In genomic region chr12:26331960-26332359, GRCh38 we compare ENCODE assay signal across 32 cellular contexts.
DNase-seq lines count a peak whose midpoint lies in the region; ATAC-seq, FAIRE-seq and TF ChIP-seq lines count a peak whose summit lies in the region.
"Had no signal": no experiment of that assay in that cellular context is flagged by ENCODE, and none has a peak within 500 bp of the region (broad histone marks: within the 10 kb centered on the region; RNA-seq: fewer than 3 reads in every experiment).

No MANE protein-coding gene starts in this region.

- H3K4me1 ChIP-seq in GM12878 (ENCODE audit: control insufficient read depth, insufficient read depth, low read length) = peaks cover 5% of the 10 kb centered on the region
- H3K4me1 ChIP-seq: neural progenitor cell, parathyroid adenoma, SJCRH30, stomach had no signal

- no peaks in the 10 kb centered on the region; the same call in 2 of the 3 replicates for H3K9me3 ChIP-seq in GM12878 (replicated peaks; ENCODE audit: control insufficient read depth, insufficient read depth, low read length)
- H3K9me3 ChIP-seq: BLaER1, SJCRH30 had no signal

- in situ Hi-C loops in GM12878 (cut with MboI) = no loop called here

- no peaks in the 10 kb centered on the region for H3K36me3 Mint-ChIP-seq in stimulated activated memory B cell treated with anti-CD40 and anti-IgM and Interleukin-4, amounts not matched to agents 10 μg/mL and 1 μg/mL and 100 μg/mL, for 72 hours
- H3K36me3 Mint-ChIP-seq: neural progenitor cell had no signal

- BruUV-seq in GM12878 (replicated peaks; lab: Mats Ljungman, UMichigan) = no TSS peak

- TF ChIP-seq RAD21 in GM12878 (IDR thresholded peaks at IDR 0.05; ENCODE audit: insufficient read depth, low read depth, low read length) = no peak

- TF ChIP-seq EP300 in GM12878 (IDR thresholded peaks at IDR 0.05; ENCODE audit: borderline replicate concordance in 1 of 2, control insufficient read depth in 1 of 2, low read depth in 2 of 2, low read length in 2 of 2) = no peak

- H3K4me3 ChIP-seq in GM12878 = no peak overlapping the region
- H3K4me3 ChIP-seq: BLaER1, neural progenitor cell, SJCRH30, stomach had no signal

- POLR2A ChIA-PET in GM12878 (lab: Charles Lee) = no interaction called here

- no peaks in the 10 kb centered on the region; a peak in 1 of 4 replicates for H3K27me3 ChIP-seq in GM12878 (replicated peaks in 1 of 2; ENCODE audit: control insufficient read depth in 2 of 2, insufficient read depth in 2 of 2, low read length in 1 of 2)
- H3K27me3 ChIP-seq: BLaER1, neural progenitor cell, SJCRH30, stomach had no signal

- peak; percentile 53 for ATAC-seq in GM18517 (IDR thresholded peaks at IDR 0.05; ENCODE audit: unreplicated experiment)
- ATAC-seq in HG02852 (IDR thresholded peaks at IDR 0.05; ENCODE audit: unreplicated experiment) = peak; percentile 61
- peak; percentile 13; the same call in 1 of the 3 replicates for ATAC-seq in GM12878
- ATAC-seq in stimulated activated memory B cell treated with anti-CD40 and anti-IgM and Interleukin-4, amounts not matched to agents 10 μg/mL and 1 μg/mL and 100 μg/mL, for 72 hours = peak; percentile 55
- ATAC-seq: esophagus mucosa, left colon had no signal

- H4K20me1 ChIP-seq in GM12878 (ENCODE audit: control insufficient read depth, insufficient read depth) = no peaks in the 10 kb centered on the region
- H4K20me1 ChIP-seq: BLaER1 had no signal

- no peak overlapping the region for H3K9ac ChIP-seq in GM12878 (ENCODE audit: control insufficient read depth, insufficient read depth, low read length)
- H3K9ac ChIP-seq: BLaER1, neural progenitor cell, parathyroid adenoma had no signal

- TF ChIP-seq POLR2A in GM12878 (IDR thresholded peaks at IDR 0.05; ENCODE audit: low read depth, low read length) = no peak

- H2AFZ ChIP-seq in GM12878 (ENCODE audit: control insufficient read depth, low read depth, low read length) = no peak overlapping the region
- H2AFZ ChIP-seq: neural progenitor cell, parathyroid adenoma had no signal

- H3K9me3 Mint-ChIP-seq in stimulated activated memory B cell treated with anti-CD40 and anti-IgM and Interleukin-4, amounts not matched to agents 10 μg/mL and 1 μg/mL and 100 μg/mL, for 72 hours = no peaks in the 10 kb centered on the region
- H3K9me3 Mint-ChIP-seq: endodermal cell, neural progenitor cell had no signal

- H3K36me3 ChIP-seq in GM12878 (ENCODE audit: control insufficient read depth in 2 of 2, insufficient read depth in 2 of 2, low read length in 1 of 2) = no peaks in the 10 kb centered on the region; a peak in 1 of 4 replicates
- H3K36me3 ChIP-seq: BLaER1, neural progenitor cell, SJCRH30 had no signal

- TF ChIP-seq CTCF in GM12878 (IDR thresholded peaks at IDR 0.05 in 2 of 3, conservative IDR thresholded peaks at IDR 0.05 in 1 of 3; ENCODE audit: control insufficient read depth in 2 of 3, extremely low read depth in 1 of 3, insufficient read depth in 1 of 3, low read depth in 3 of 3, low read length in 3 of 3) = no peak

- H3K27ac Mint-ChIP-seq in stimulated activated memory B cell treated with anti-CD40 and anti-IgM and Interleukin-4, amounts not matched to agents 10 μg/mL and 1 μg/mL and 100 μg/mL, for 72 hours = peak overlapping the region; percentile 22
- H3K27ac Mint-ChIP-seq: dendritic cell treated with granulocyte-macrophage colony-stimulating factor and Interleukin-4, amounts not matched to agents 40 ng/mL and 50 ng/mL, for 4 days; endodermal cell; neural progenitor cell had no signal

- peaks cover 34% of the 10 kb centered on the region for H3K4me1 Mint-ChIP-seq in stimulated activated memory B cell treated with anti-CD40 and anti-IgM and Interleukin-4, amounts not matched to agents 10 μg/mL and 1 μg/mL and 100 μg/mL, for 72 hours
- H3K4me1 Mint-ChIP-seq: central memory CD8-positive, alpha-beta T cell; endodermal cell; neural progenitor cell had no signal

- RAD21 ChIA-PET in GM12878 (lab: Charles Lee; ENCODE audit: unreplicated experiment) = interaction anchor here (1.3 kb wide), 1 partner anchor 210 kb away, joined by 4 read pairs; no protein-coding TSS in a partner anchor

- DNase-seq in GM12878 (ENCODE audit: low read depth, low spot score) (no peak), A172 (ENCODE audit: low spot score) (no peak), GM03348 (ENCODE audit: low spot score) (no peak), T-helper 1 cell (no peak)
- DNase-seq: activated CD4-positive, alpha-beta T cell treated with anti-CD3 and anti-CD28 coated beads, Interleukin-2, amount 50 U/mL, for 48 hours; activated naive CD4-positive, alpha-beta T cell treated with Interleukin-2 at 50 U/mL for 16 hours; activated T-cell treated with anti-CD3 and anti-CD28 coated beads, Interleukin-2, amount 50 U/mL, for 48 hours; DMS153; endodermal cell; glutamatergic neuron; GOT3; Karpas-422; left colon; mesenchymal stem cell; NCI-H146; NCI-H2107; NCI-H446; NCI-H774; SJCRH30; small intestine; stomach; T1000 had no signal

- no peaks in the 10 kb centered on the region for H3K79me2 ChIP-seq in GM12878 (ENCODE audit: control insufficient read depth, insufficient read depth, low read length)
- H3K79me2 ChIP-seq: parathyroid adenoma had no signal

- WGBS in GM12878 (ENCODE audit: insufficient coverage, insufficient replicate concordance, low lambda C conversion rate, missing lambda C conversion rate) = 6% methylated on average over 4 of the region's 4 CpGs

- SMC1A ChIA-PET in GM12878 (lab: Charles Lee; ENCODE audit: uncharacterized antibody, unreplicated experiment) = interaction anchor here (1.3 to 5.1 kb wide), 2 partner anchors 13 to 56 kb away, joined by 3 to 30 read pairs; no protein-coding TSS in a partner anchor

- no peak for FAIRE-seq in GM12878 (lab: Jason Lieb, UNC)
- FAIRE-seq: GM19239, small intestine had no signal

- CTCF ChIA-PET in GM12878 (lab: Yijun Ruan, JAX) = interaction anchor here (0.8 to 1.1 kb wide), 3 partner anchors 11 to 235 kb away, joined by 3 read pairs; no protein-coding TSS in a partner anchor

- H3K27me3 Mint-ChIP-seq in stimulated activated memory B cell treated with anti-CD40 and anti-IgM and Interleukin-4, amounts not matched to agents 10 μg/mL and 1 μg/mL and 100 μg/mL, for 72 hours = no peaks in the 10 kb centered on the region

- no peak overlapping the region for H3K4me3 Mint-ChIP-seq in stimulated activated memory B cell treated with anti-CD40 and anti-IgM and Interleukin-4, amounts not matched to agents 10 μg/mL and 1 μg/mL and 100 μg/mL, for 72 hours
- H3K4me3 Mint-ChIP-seq: central memory CD8-positive, alpha-beta T cell; dendritic cell treated with granulocyte-macrophage colony-stimulating factor and Interleukin-4, amounts not matched to agents 40 ng/mL and 50 ng/mL, for 4 days; endodermal cell; neural progenitor cell had no signal

- H3K4me2 ChIP-seq in GM12878 (ENCODE audit: control insufficient read depth, insufficient read depth) = no peak overlapping the region
- H3K4me2 ChIP-seq: BLaER1, neural progenitor cell had no signal

- H3K27ac ChIP-seq in GM12878 (ENCODE audit: control insufficient read depth, insufficient read depth) = no peak overlapping the region
- H3K27ac ChIP-seq: BLaER1, neural progenitor cell, parathyroid adenoma, SJCRH30, stomach had no signal

- intact Hi-C loops in GM12878 (cut with micrococcal nuclease; ENCODE audit: unreplicated experiment) = no loop called here

TF ChIP-seq in GM12878, 131 proteins besides CTCF, POLR2A, EP300 and RAD21:
- TF ChIP-seq BCL3 (IDR thresholded peaks at IDR 0.05; ENCODE audit: borderline replicate concordance, insufficient read depth, low read depth, low read length, poor library complexity, severe bottlenecking) = peak; percentile 17
- no peak for TF ChIP-seq ASH2L (IDR thresholded peaks at IDR 0.05; ENCODE audit: borderline replicate concordance, low read depth)
